38 cellular contexts compared by ENCODE assay signal in genomic region chr14:54967496-54967895, GRCh38.
"Had no signal": no experiment of that assay in that cellular context is flagged by ENCODE, and none has a peak within 500 bp of the region (broad histone marks: within the 10 kb centered on the region; RNA-seq: fewer than 3 reads in every experiment).

No MANE protein-coding gene starts in this region.

- H3K27me3 ChIP-seq: ascending aorta, cardiac muscle cell had no signal

- H3K27me3 Mint-ChIP-seq: activated CD4-positive, alpha-beta memory T cell treated with anti-CD3 and anti-CD28 coated beads, Interleukin-2, amount 10 ng/mL, durations not matched to agents 7 days and 5 days; activated CD4-positive, alpha-beta T cell treated with anti-CD3 and anti-CD28 coated beads for 36 hours; activated CD4-positive, alpha-beta T cell treated with anti-CD3 and anti-CD28 coated beads, Interleukin-2, amount 10 ng/mL, durations not matched to agents 7 days and 5 days; activated CD8-positive, alpha-beta memory T cell treated with anti-CD3 and anti-CD28 coated beads, Interleukin-2, amount 10 ng/mL, durations not matched to agents 7 days and 5 days; activated naive CD4-positive, alpha-beta T cell treated with anti-CD3 and anti-CD28 coated beads, Interleukin-2, amount 10 ng/mL, durations not matched to agents 7 days and 5 days; activated naive CD4-positive, alpha-beta T cell treated with anti-CD3 and anti-CD28 coated beads, Interleukin-2, amount 50 U/mL, for 24 hours; activated naive CD8-positive, alpha-beta T cell; activated naive CD8-positive, alpha-beta T cell treated with anti-CD3 and anti-CD28 coated beads, Interleukin-2, amount 10 ng/mL, durations not matched to agents 7 days and 5 days; activated naive CD8-positive, alpha-beta T cell treated with anti-CD3 and anti-CD28 coated beads, Interleukin-2, amount 50 U/mL, for 24 hours; activated T-cell treated with anti-CD3 and anti-CD28 coated beads, Interleukin-2, amount 50 U/mL, for 24 hours; brain; central memory CD8-positive, alpha-beta T cell had no signal

- H3K4me3 ChIP-seq: ascending aorta, cardiac muscle cell had no signal

- H3K36me3 ChIP-seq: ascending aorta had no signal

- H3K27ac Mint-ChIP-seq: activated CD4-positive, alpha-beta memory T cell treated with anti-CD3 and anti-CD28 coated beads, Interleukin-2, amount 10 ng/mL, durations not matched to agents 7 days and 5 days; activated CD4-positive, alpha-beta T cell treated with anti-CD3 and anti-CD28 coated beads for 36 hours; activated CD4-positive, alpha-beta T cell treated with anti-CD3 and anti-CD28 coated beads, Interleukin-2, amount 10 ng/mL, durations not matched to agents 7 days and 5 days; activated CD8-positive, alpha-beta memory T cell treated with anti-CD3 and anti-CD28 coated beads, Interleukin-2, amount 10 ng/mL, durations not matched to agents 7 days and 5 days; activated CD8-positive, alpha-beta T cell treated with anti-CD3 and anti-CD28 coated beads, Interleukin-2, amount 10 ng/mL, durations not matched to agents 7 days and 5 days; activated naive CD4-positive, alpha-beta T cell treated with anti-CD3 and anti-CD28 coated beads, Interleukin-2, amount 10 ng/mL, durations not matched to agents 7 days and 5 days; activated naive CD4-positive, alpha-beta T cell treated with anti-CD3 and anti-CD28 coated beads, Interleukin-2, amount 50 U/mL, for 24 hours; activated naive CD8-positive, alpha-beta T cell; activated naive CD8-positive, alpha-beta T cell treated with anti-CD3 and anti-CD28 coated beads, Interleukin-2, amount 10 ng/mL, durations not matched to agents 7 days and 5 days; activated naive CD8-positive, alpha-beta T cell treated with anti-CD3 and anti-CD28 coated beads, Interleukin-2, amount 50 U/mL, for 24 hours; activated T-cell treated with anti-CD3 and anti-CD28 coated beads, Interleukin-2, amount 50 U/mL, for 24 hours; activated T-helper 2 cell treated with anti-CD3 and anti-CD28 coated beads, Interferon-gamma antibody, Interleukin-2, Interleukin-4, amounts not matched to agents 10 μg/mL and 5 μg/mL and 100 μg/mL, durations not matched to agents 14 hours and 24 hours and 36 hours; brain; T-helper 1 cell treated with Interleukin-12 subunit alpha and Interleukin-12 subunit beta and Interleukin-4 antibody, amounts not matched to agents 30 μg/mL and 1 μg/mL, for 36 hours had no signal

- ATAC-seq: activated CD4-positive, alpha-beta T cell treated with anti-CD3 and anti-CD28 coated beads for 36 hours; activated CD4-positive, CD25-positive, alpha-beta regulatory T cell treated with anti-CD3 and anti-CD28 coated beads, Interleukin-2, amount 50 U/mL, for 24 hours; activated CD8-positive, alpha-beta memory T cell treated with anti-CD3 and anti-CD28 coated beads, Interleukin-2, amount 10 ng/mL, durations not matched to agents 7 days and 5 days; activated CD8-positive, alpha-beta T cell treated with anti-CD3 and anti-CD28 coated beads, Interleukin-2, amount 10 ng/mL, durations not matched to agents 7 days and 5 days; activated naive CD8-positive, alpha-beta T cell treated with anti-CD3 and anti-CD28 coated beads, Interleukin-2, amount 50 U/mL, for 24 hours had no signal

- H3K9me3 Mint-ChIP-seq: activated CD4-positive, alpha-beta memory T cell treated with anti-CD3 and anti-CD28 coated beads, Interleukin-2, amount 10 ng/mL, durations not matched to agents 7 days and 5 days; activated CD4-positive, alpha-beta T cell treated with anti-CD3 and anti-CD28 coated beads, Interleukin-2, amount 10 ng/mL, durations not matched to agents 7 days and 5 days; activated naive CD4-positive, alpha-beta T cell treated with anti-CD3 and anti-CD28 coated beads, Interleukin-2, amount 10 ng/mL, durations not matched to agents 7 days and 5 days; activated naive CD4-positive, alpha-beta T cell treated with anti-CD3 and anti-CD28 coated beads, Interleukin-2, amount 50 U/mL, for 24 hours; activated naive CD8-positive, alpha-beta T cell treated with anti-CD3 and anti-CD28 coated beads, Interleukin-2, amount 10 ng/mL, durations not matched to agents 7 days and 5 days; activated naive CD8-positive, alpha-beta T cell treated with anti-CD3 and anti-CD28 coated beads, Interleukin-2, amount 50 U/mL, for 24 hours; activated T-cell treated with anti-CD3 and anti-CD28 coated beads, Interleukin-2, amount 50 U/mL, for 24 hours; activated T-helper 2 cell treated with anti-CD3 and anti-CD28 coated beads, Interferon-gamma antibody, Interleukin-2, Interleukin-4, amounts not matched to agents 10 μg/mL and 5 μg/mL and 100 μg/mL, durations not matched to agents 14 hours and 24 hours and 36 hours; central memory CD8-positive, alpha-beta T cell; T-helper 1 cell treated with Interleukin-12 subunit alpha and Interleukin-12 subunit beta and Interleukin-4 antibody, amounts not matched to agents 30 μg/mL and 1 μg/mL, for 36 hours; T-helper 2 cell treated with Interferon-gamma antibody and Interleukin-4, amounts not matched to agents 5 μg/mL and 100 μg/mL, for 36 hours had no signal

- H3K4me3 Mint-ChIP-seq: activated CD4-positive, alpha-beta memory T cell treated with anti-CD3 and anti-CD28 coated beads, Interleukin-2, amount 10 ng/mL, durations not matched to agents 7 days and 5 days; activated CD4-positive, alpha-beta T cell treated with anti-CD3 and anti-CD28 coated beads for 36 hours; activated CD4-positive, alpha-beta T cell treated with anti-CD3 and anti-CD28 coated beads, Interleukin-2, amount 10 ng/mL, durations not matched to agents 7 days and 5 days; activated CD8-positive, alpha-beta memory T cell treated with anti-CD3 and anti-CD28 coated beads, Interleukin-2, amount 10 ng/mL, durations not matched to agents 7 days and 5 days; activated CD8-positive, alpha-beta T cell treated with anti-CD3 and anti-CD28 coated beads, Interleukin-2, amount 10 ng/mL, durations not matched to agents 7 days and 5 days; activated naive CD4-positive, alpha-beta T cell treated with anti-CD3 and anti-CD28 coated beads, Interleukin-2, amount 10 ng/mL, durations not matched to agents 7 days and 5 days; activated naive CD4-positive, alpha-beta T cell treated with anti-CD3 and anti-CD28 coated beads, Interleukin-2, amount 50 U/mL, for 24 hours; activated naive CD8-positive, alpha-beta T cell; activated naive CD8-positive, alpha-beta T cell treated with anti-CD3 and anti-CD28 coated beads, Interleukin-2, amount 10 ng/mL, durations not matched to agents 7 days and 5 days; activated naive CD8-positive, alpha-beta T cell treated with anti-CD3 and anti-CD28 coated beads, Interleukin-2, amount 50 U/mL, for 24 hours; activated T-cell treated with anti-CD3 and anti-CD28 coated beads, Interleukin-2, amount 50 U/mL, for 24 hours; brain; central memory CD8-positive, alpha-beta T cell; T-helper 1 cell treated with Interleukin-12 subunit alpha and Interleukin-12 subunit beta and Interleukin-4 antibody, amounts not matched to agents 30 μg/mL and 1 μg/mL, for 36 hours; T-helper 2 cell treated with Interferon-gamma antibody and Interleukin-4, amounts not matched to agents 5 μg/mL and 100 μg/mL, for 36 hours had no signal

- H3K4me1 Mint-ChIP-seq: activated naive CD4-positive, alpha-beta T cell treated with anti-CD3 and anti-CD28 coated beads, Interleukin-2, amount 50 U/mL, for 24 hours; brain; central memory CD8-positive, alpha-beta T cell had no signal

- DNase-seq: activated CD4-positive, alpha-beta memory T cell treated with anti-CD3 and anti-CD28 coated beads, Interleukin-2, amount 10 ng/mL, durations not matched to agents 7 days and 5 days; activated CD4-positive, alpha-beta T cell treated with anti-CD3 and anti-CD28 coated beads for 1 hour; activated CD4-positive, alpha-beta T cell treated with anti-CD3 and anti-CD28 coated beads for 36 hours; activated CD4-positive, alpha-beta T cell treated with anti-CD3 and anti-CD28 coated beads for 48 hours; activated CD4-positive, alpha-beta T cell treated with anti-CD3 and anti-CD28 coated beads, Interleukin-2, amount 10 ng/mL, durations not matched to agents 7 days and 5 days; activated CD4-positive, alpha-beta T cell treated with anti-CD3 and anti-CD28 coated beads, Interleukin-2, amount 50 U/mL, for 48 hours; activated CD4-positive, CD25-positive, alpha-beta regulatory T cell; activated CD8-positive, alpha-beta memory T cell treated with anti-CD3 and anti-CD28 coated beads for 24 hours; activated CD8-positive, alpha-beta memory T cell treated with anti-CD3 and anti-CD28 coated beads, Interleukin-2, amount 10 ng/mL, durations not matched to agents 7 days and 5 days; activated CD8-positive, alpha-beta memory T cell treated with anti-CD3 and anti-CD28 coated beads, Interleukin-2, amount 50 U/mL, for 48 hours; activated CD8-positive, alpha-beta T cell treated with anti-CD3 and anti-CD28 coated beads, Interleukin-2, amount 10 ng/mL, durations not matched to agents 7 days and 5 days; activated effector memory CD4-positive, alpha-beta T cell treated with Interleukin-2 at 50 U/mL for 16 hours; activated gamma-delta T cell; activated naive CD4-positive, alpha-beta T cell treated with anti-CD3 and anti-CD28 coated beads, Interleukin-2, amount 10 ng/mL, durations not matched to agents 7 days and 5 days; activated naive CD4-positive, alpha-beta T cell treated with Interleukin-2 at 50 U/mL for 16 hours; activated naive CD8-positive, alpha-beta T cell treated with anti-CD3 and anti-CD28 coated beads, Interleukin-2, amount 10 ng/mL, durations not matched to agents 7 days and 5 days; activated naive CD8-positive, alpha-beta T cell treated with anti-CD3 and anti-CD28 coated beads, Interleukin-2, amount 50 U/mL, for 24 hours; activated T-cell treated with anti-CD3 and anti-CD28 coated beads, Interleukin-2, amount 50 U/mL, for 24 hours; activated T-cell treated with anti-CD3 and anti-CD28 coated beads, Interleukin-2, amount 50 U/mL, for 48 hours; amygdala; anterior cingulate cortex; cerebellar nuclear complex; T-helper 1 cell; T-helper 2 cell; T-helper 9 cell had no signal

- H3K27ac ChIP-seq: ascending aorta, cardiac muscle cell, VCaP had no signal

- H3K4me1 ChIP-seq: ascending aorta had no signal

- FAIRE-seq: bronchial epithelial cell, TTC549 had no signal

- H3K9me3 ChIP-seq: ascending aorta had no signal
